Comparison of ENCODE assay signal across 1 cellular context in the genomic region with DNA sequence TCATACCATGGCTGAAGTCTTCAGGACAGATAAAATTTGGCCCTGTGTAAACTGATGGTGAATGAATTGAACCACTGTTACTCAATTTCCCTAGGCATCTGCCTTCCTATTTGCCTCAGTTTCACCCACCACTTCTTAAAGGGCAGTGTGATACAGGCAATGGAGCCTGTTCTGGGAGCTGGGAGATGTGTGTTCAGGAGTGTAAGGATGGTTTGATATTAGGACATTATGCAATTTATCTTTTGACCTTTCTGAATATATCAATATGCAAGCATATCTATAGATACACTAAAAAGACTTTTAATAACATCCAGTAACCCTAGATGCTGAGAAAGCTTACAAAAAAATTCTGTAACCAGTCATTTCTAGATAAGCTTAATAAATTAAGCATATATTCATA.
TF ChIP-seq lines count a peak whose summit lies in the region.

No MANE protein-coding gene starts in this region.

TF ChIP-seq in GM23338, 12 proteins besides CTCF, POLR2A, EP300 and RAD21 (continued from another document):
- TF ChIP-seq, protein P1, sequence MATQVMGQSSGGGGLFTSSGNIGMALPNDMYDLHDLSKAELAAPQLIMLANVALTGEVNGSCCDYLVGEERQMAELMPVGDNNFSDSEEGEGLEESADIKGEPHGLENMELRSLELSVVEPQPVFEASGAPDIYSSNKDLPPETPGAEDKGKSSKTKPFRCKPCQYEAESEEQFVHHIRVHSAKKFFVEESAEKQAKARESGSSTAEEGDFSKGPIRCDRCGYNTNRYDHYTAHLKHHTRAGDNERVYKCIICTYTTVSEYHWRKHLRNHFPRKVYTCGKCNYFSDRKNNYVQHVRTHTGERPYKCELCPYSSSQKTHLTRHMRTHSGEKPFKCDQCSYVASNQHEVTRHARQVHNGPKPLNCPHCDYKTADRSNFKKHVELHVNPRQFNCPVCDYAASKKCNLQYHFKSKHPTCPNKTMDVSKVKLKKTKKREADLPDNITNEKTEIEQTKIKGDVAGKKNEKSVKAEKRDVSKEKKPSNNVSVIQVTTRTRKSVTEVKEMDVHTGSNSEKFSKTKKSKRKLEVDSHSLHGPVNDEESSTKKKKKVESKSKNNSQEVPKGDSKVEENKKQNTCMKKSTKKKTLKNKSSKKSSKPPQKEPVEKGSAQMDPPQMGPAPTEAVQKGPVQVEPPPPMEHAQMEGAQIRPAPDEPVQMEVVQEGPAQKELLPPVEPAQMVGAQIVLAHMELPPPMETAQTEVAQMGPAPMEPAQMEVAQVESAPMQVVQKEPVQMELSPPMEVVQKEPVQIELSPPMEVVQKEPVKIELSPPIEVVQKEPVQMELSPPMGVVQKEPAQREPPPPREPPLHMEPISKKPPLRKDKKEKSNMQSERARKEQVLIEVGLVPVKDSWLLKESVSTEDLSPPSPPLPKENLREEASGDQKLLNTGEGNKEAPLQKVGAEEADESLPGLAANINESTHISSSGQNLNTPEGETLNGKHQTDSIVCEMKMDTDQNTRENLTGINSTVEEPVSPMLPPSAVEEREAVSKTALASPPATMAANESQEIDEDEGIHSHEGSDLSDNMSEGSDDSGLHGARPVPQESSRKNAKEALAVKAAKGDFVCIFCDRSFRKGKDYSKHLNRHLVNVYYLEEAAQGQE (IDR thresholded peaks at IDR 0.05; ENCODE audit: unreplicated experiment): no peak
- TF ChIP-seq CREB1 (CRISPR knock-in tag; IDR thresholded peaks at IDR 0.05; ENCODE audit: low read depth) (no peak), POLR2AphosphoS5 (IDR thresholded peaks at IDR 0.05; ENCODE audit: low read depth) (no peak), NANOG (IDR thresholded peaks at IDR 0.05; ENCODE audit: borderline replicate concordance) (no peak), EZH2phosphoT487 (IDR thresholded peaks at IDR 0.05; ENCODE audit: unreplicated experiment) (no peak), STAT1 (IDR thresholded peaks at IDR 0.05; ENCODE audit: unreplicated experiment) (no peak)
- TF ChIP-seq, protein P2, sequence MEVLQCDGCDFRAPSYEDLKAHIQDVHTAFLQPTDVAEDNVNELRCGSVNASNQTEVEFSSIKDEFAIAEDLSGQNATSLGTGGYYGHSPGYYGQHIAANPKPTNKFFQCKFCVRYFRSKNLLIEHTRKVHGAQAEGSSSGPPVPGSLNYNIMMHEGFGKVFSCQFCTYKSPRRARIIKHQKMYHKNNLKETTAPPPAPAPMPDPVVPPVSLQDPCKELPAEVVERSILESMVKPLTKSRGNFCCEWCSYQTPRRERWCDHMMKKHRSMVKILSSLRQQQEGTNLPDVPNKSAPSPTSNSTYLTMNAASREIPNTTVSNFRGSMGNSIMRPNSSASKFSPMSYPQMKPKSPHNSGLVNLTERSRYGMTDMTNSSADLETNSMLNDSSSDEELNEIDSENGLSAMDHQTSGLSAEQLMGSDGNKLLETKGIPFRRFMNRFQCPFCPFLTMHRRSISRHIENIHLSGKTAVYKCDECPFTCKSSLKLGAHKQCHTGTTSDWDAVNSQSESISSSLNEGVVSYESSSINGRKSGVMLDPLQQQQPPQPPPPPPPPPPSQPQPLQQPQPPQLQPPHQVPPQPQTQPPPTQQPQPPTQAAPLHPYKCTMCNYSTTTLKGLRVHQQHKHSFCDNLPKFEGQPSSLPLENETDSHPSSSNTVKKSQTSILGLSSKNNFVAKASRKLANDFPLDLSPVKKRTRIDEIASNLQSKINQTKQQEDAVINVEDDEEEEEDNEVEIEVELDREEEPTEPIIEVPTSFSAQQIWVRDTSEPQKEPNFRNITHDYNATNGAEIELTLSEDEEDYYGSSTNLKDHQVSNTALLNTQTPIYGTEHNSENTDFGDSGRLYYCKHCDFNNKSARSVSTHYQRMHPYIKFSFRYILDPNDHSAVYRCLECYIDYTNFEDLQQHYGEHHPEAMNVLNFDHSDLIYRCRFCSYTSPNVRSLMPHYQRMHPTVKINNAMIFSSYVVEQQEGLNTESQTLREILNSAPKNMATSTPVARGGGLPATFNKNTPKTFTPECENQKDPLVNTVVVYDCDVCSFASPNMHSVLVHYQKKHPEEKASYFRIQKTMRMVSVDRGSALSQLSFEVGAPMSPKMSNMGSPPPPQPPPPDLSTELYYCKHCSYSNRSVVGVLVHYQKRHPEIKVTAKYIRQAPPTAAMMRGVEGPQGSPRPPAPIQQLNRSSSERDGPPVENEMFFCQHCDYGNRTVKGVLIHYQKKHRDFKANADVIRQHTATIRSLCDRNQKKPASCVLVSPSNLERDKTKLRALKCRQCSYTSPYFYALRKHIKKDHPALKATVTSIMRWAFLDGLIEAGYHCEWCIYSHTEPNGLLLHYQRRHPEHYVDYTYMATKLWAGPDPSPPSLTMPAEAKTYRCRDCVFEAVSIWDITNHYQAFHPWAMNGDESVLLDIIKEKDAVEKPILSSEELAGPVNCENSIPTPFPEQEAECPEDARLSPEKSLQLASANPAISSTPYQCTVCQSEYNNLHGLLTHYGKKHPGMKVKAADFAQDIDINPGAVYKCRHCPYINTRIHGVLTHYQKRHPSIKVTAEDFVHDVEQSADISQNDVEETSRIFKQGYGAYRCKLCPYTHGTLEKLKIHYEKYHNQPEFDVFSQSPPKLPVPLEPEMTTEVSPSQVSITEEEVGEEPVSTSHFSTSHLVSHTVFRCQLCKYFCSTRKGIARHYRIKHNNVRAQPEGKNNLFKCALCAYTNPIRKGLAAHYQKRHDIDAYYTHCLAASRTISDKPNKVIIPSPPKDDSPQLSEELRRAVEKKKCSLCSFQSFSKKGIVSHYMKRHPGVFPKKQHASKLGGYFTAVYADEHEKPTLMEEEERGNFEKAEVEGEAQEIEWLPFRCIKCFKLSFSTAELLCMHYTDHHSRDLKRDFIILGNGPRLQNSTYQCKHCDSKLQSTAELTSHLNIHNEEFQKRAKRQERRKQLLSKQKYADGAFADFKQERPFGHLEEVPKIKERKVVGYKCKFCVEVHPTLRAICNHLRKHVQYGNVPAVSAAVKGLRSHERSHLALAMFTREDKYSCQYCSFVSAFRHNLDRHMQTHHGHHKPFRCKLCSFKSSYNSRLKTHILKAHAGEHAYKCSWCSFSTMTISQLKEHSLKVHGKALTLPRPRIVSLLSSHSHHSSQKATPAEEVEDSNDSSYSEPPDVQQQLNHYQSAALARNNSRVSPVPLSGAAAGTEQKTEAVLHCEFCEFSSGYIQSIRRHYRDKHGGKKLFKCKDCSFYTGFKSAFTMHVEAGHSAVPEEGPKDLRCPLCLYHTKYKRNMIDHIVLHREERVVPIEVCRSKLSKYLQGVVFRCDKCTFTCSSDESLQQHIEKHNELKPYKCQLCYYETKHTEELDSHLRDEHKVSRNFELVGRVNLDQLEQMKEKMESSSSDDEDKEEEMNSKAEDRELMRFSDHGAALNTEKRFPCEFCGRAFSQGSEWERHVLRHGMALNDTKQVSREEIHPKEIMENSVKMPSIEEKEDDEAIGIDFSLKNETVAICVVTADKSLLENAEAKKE (CRISPR knock-in tag; IDR thresholded peaks at IDR 0.05): no peak
